7 cellular contexts compared by ENCODE assay signal in the genomic region with DNA sequence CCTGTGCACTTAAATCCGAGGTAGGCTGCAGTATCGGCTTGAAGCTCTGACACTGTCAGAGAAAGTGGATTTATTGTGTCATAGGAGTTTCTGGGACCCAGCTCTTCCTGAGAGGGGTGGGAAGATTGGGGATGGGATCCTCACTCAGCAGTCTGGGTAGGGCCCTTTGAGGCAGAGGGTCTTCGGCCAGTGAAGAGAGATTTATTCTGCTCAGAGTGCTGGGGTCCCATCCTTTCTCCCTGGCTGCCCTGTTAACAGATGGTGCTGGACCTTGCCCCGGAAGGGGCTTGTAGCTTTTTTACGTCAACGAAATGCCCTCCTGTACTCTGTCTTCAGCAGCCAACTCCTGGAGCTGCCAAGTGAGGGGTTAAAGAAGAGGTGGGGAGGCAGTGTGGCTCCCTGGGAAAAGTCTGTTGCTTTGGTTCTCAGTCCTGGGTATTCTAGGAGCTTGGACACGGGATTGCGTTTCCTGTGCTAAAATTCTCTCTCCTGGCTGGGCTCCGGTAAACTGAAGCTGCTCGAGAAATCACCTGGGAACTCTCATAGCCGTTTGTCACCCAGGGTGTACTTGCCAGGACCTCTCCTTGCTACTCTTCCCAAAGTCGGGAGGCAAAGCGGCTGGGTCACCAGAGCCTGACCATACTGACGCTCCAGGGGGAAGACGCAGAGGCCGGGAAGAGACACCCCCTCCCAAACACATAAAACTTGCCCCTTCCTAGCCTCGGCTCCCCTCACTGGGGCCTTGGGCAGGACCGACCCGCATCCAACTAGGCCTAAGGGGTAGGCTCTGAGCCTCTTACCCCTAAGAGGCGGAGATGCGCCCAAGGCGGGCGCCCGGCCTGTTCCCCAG. TPM values are rescaled to one million over a fixed set of nuclear protein-coding genes. Genes with fewer than 3 reads are reported as not detected.
DNase-seq lines count a peak whose midpoint lies in the region; ATAC-seq, FAIRE-seq and TF ChIP-seq lines count a peak whose summit lies in the region.

No MANE protein-coding gene starts in this region.

- peak overlapping the region; percentile 92 for H3K14ac ChIP-seq in IMR-90 (replicated peaks; ENCODE audit: low read depth, low read length)

- H4K20me1 ChIP-seq in IMR-90 (ENCODE audit: insufficient read depth, low read length): no peaks in the 10 kb centered on the region

- POLR2A ChIA-PET in IMR-90 (lab: Charles Lee; ENCODE audit: unreplicated experiment): interaction anchor here (0.6 kb wide), 1 partner anchor 481 kb away, joined by 3 read pairs; no protein-coding TSS in a partner anchor

- intact Hi-C loops in IMR-90 (cut with micrococcal nuclease): loop anchor here (2.0 kb wide), 1 partner anchor 112 kb away; no protein-coding TSS in a partner anchor

- no peak overlapping the region for H2BK20ac ChIP-seq in IMR-90 (ENCODE audit: low read depth, low read length)

- H2BK120ac ChIP-seq in IMR-90 (ENCODE audit: low read depth, low read length): peak overlapping the region; percentile 47

- no peak for TF ChIP-seq CTCF in IMR-90 (conservative IDR thresholded peaks at IDR 0.05; ENCODE audit: low read depth, low read length)
- no peak for TF ChIP-seq CTCF in lung (IDR thresholded peaks at IDR 0.05; ENCODE audit: control extremely low read depth, extremely low read depth)
- no peak for TF ChIP-seq CTCF in upper lobe of left lung (IDR thresholded peaks at IDR 0.05)

- H3K79me1 ChIP-seq in IMR-90 (ENCODE audit: low read depth in 1 of 2, low read length in 2 of 2): peaks cover 27 to 58% of the 10 kb centered on the region in 2 experiments

- peak overlapping the region; percentile 98 for H2AK9ac ChIP-seq in IMR-90 (replicated peaks; ENCODE audit: low read depth, low read length, poor library complexity)

- H4K5ac ChIP-seq in IMR-90 (ENCODE audit: low read depth, low read length): peak overlapping the region; percentile 77

- FAIRE-seq in RCC 7860 (lab: Jason Lieb, UNC): no peak

- H3K18ac ChIP-seq in IMR-90 (ENCODE audit: low read depth, low read length): peak overlapping the region; percentile 26; the same call in 1 of the 2 replicates

- CTCF ChIA-PET in IMR-90 (lab: Yijun Ruan, JAX): no interaction called here

- peak overlapping the region; percentile 63 for H3K4me2 ChIP-seq in IMR-90 (ENCODE audit: low read depth, low read length)

- TF ChIP-seq POLR2A in IMR-90 (IDR thresholded peaks at IDR 0.05; ENCODE audit: low read depth, low read length) (no peak), upper lobe of left lung (IDR thresholded peaks at IDR 0.05) (no peak)

- 58% methylated on average over 9 of the region's 24 CpGs; no CpG with 5 or more reads in 1 of the 2 experiments for WGBS in IMR-90 (ENCODE audit: extremely low coverage in 2 of 2, insufficient read length in 1 of 2), 2 experiments
- 52 to 62% methylated on average over 24 of the region's 24 CpGs for WGBS in lung, 2 donors
- 58 to 60% methylated on average over 21 to 23 of the region's 24 CpGs for WGBS in upper lobe of left lung, 2 donors

- H2BK5ac ChIP-seq in IMR-90 (ENCODE audit: low read depth, low read length, poor library complexity, severe bottlenecking): peak overlapping the region; percentile 47

- H3K9me1 ChIP-seq in IMR-90 (ENCODE audit: insufficient read depth, low read length): peaks cover 19% of the 10 kb centered on the region; the same call in 1 of the 2 replicates

- peak overlapping the region; percentile 59 for H3K4me3 ChIP-seq in IMR-90 (ENCODE audit: insufficient read depth, low read depth, low read length)
- no peak overlapping the region for H3K4me3 ChIP-seq in lung
- peak overlapping the region in 3 of 4 donors; percentile 65 to 80 (median 74) for H3K4me3 ChIP-seq in upper lobe of left lung

- TF ChIP-seq EP300 in upper lobe of left lung (IDR thresholded peaks at IDR 0.05): no peak

- peak overlapping the region; percentile 81 for H3K23ac ChIP-seq in IMR-90 (ENCODE audit: low read depth, low read length)

- H3K27ac ChIP-seq in IMR-90 (ENCODE audit: insufficient read depth, low read length) (peak overlapping the region; percentile 74), lung (ENCODE audit: low read depth in 1 of 2, low read length in 1 of 2) (peak overlapping the region; percentile 95 to 98), upper lobe of left lung (peak overlapping the region; percentile 95 to 99 (median 98))

- H4K8ac ChIP-seq in IMR-90 (ENCODE audit: low read depth in 2 of 2, low read length in 2 of 2): peak overlapping the region; percentile 97 to 99

- H2BK15ac ChIP-seq in IMR-90 (ENCODE audit: low read depth, low read length): peak overlapping the region; percentile 9; the same call in 1 of the 3 replicates

- no TSS peak for BruUV-seq in IMR-90 (replicated peaks; lab: Mats Ljungman, UMichigan)

- H3K9me3 ChIP-seq in IMR-90 (ENCODE audit: control insufficient read depth, insufficient read depth, low read length) (no peaks in the 10 kb centered on the region), lung (ENCODE audit: control insufficient read depth in 2 of 2, insufficient read depth in 1 of 2, low read length in 1 of 2) (no peaks in the 10 kb centered on the region), upper lobe of left lung (no peaks in the 10 kb centered on the region)

- H4K91ac ChIP-seq in IMR-90 (ENCODE audit: insufficient read depth, low read depth, low read length): peak overlapping the region; percentile 85

- H3K9ac ChIP-seq in IMR-90 (ENCODE audit: low read depth, low read length): peak overlapping the region; percentile 72

- peak overlapping the region; percentile 92 for H2AK5ac ChIP-seq in IMR-90 (ENCODE audit: low read depth, low read length)

- dilution Hi-C loops in IMR-90 (cut with HindIII; ENCODE audit: low sequenced_read_pairs, unreplicated experiment): no loop called here

- peak; percentile 3 for ATAC-seq in GM19397 (IDR thresholded peaks at IDR 0.05; ENCODE audit: unreplicated experiment)
- peak; percentile 1 for ATAC-seq in IMR-90 (ENCODE audit: low read depth)
- no peak for ATAC-seq in lung (ENCODE audit: insufficient read depth, low FRiP score)
- ATAC-seq in upper lobe of left lung (ENCODE audit: low FRiP score in 2 of 2): peak; percentile 2 to 14

- H3K4me1 ChIP-seq in IMR-90 (ENCODE audit: control insufficient read depth, insufficient read depth, low read length) (peaks cover 13% of the 10 kb centered on the region), lung (ENCODE audit: control insufficient read depth in 2 of 2, insufficient read depth in 2 of 2, low read length in 2 of 2) (peaks cover 11 to 17% of the 10 kb centered on the region in 2 donors), upper lobe of left lung (peaks cover 32 to 52% (median 33%) of the 10 kb centered on the region in 4 donors)

- in situ Hi-C loops in IMR-90 (cut with MboI; ENCODE audit: low sequenced_read_pairs): no loop called here

- peak overlapping the region; percentile 86 for H3K56ac ChIP-seq in IMR-90 (ENCODE audit: extremely low read depth, insufficient read depth, low read length)

- no peak for TF ChIP-seq RAD21 in IMR-90 (IDR thresholded peaks at IDR 0.05; ENCODE audit: low read length)

- DNase-seq in IMR-90: no peak
- DNase-seq in cerebellum (ENCODE audit: low spot score): peak; percentile 30
- DNase-seq in lung (ENCODE audit: low spot score): no peak
- peak in 1 of 2 donors; percentile 24 for DNase-seq in upper lobe of left lung
- DNase-seq in HuH-7.5 (ENCODE audit: low spot score): no peak
- no peak for DNase-seq in RCC 7860 (ENCODE audit: low spot score)

- H3K36me3 ChIP-seq in IMR-90 (ENCODE audit: control insufficient read depth, insufficient read depth, low read length): peaks cover 11% of the 10 kb centered on the region
- H3K36me3 ChIP-seq in lung (ENCODE audit: control insufficient read depth in 2 of 2, insufficient read depth in 2 of 2, low read length in 2 of 2): peaks cover 11 to 23% of the 10 kb centered on the region in 2 donors
- peaks cover 0 to 53% (median 23%) of the 10 kb centered on the region in 4 donors for H3K36me3 ChIP-seq in upper lobe of left lung

- no peaks in the 10 kb centered on the region for H3K27me3 ChIP-seq in IMR-90 (ENCODE audit: control insufficient read depth, insufficient read depth, low read length)
- H3K27me3 ChIP-seq in lung (ENCODE audit: control insufficient read depth, insufficient read depth): no peaks in the 10 kb centered on the region
- H3K27me3 ChIP-seq in upper lobe of left lung: no peaks in the 10 kb centered on the region

- H2AFZ ChIP-seq in IMR-90 (replicated peaks; ENCODE audit: low read length, poor library complexity): peak overlapping the region; percentile 98

- peak overlapping the region; percentile 86 for H3K4ac ChIP-seq in IMR-90 (ENCODE audit: low read depth, low read length)

RNA-seq across cellular contexts. Expression of a gene that starts 0.8 kb away (rescaled TPM):
- total RNA-seq in IMR-90 (2012; rRNA removed) (2.3 and 2.5 TPM in 2 replicates), cerebellum (14.1 TPM), lung (100 to 1,000 TPM in 1 of 2 donors, 10 to 100 TPM in 1; 34.7 to 133 TPM), upper lobe of left lung (100 to 1,000 TPM in 1 of 6 donors, 10 to 100 TPM in 5; 11.2 to 135 (median 27.2) TPM)
- polyA plus RNA-seq in IMR-90 (2012; rRNA removed) (15.0 and 15.7 TPM in 2 replicates), lung (100 to 1,000 TPM in 1 of 2 donors, 10 to 100 TPM in 1; 67.4 to 167 TPM)
- polyA plus RNA-seq in IMR-90 (2012; cell fraction: cytosol; rRNA removed): 36.6 and 66.3 TPM in 2 replicates
- polyA plus RNA-seq in IMR-90 (2012; cell fraction: nucleus; rRNA removed; ENCODE audit: low replicate concordance): 14.4 and 15.5 TPM in 2 replicates

RNA-seq across cellular contexts. Expression of a gene that starts 4.6 kb away (rescaled TPM):
- total RNA-seq in IMR-90 (2012; rRNA removed) (6.1 and 6.5 TPM in 2 replicates), cerebellum (1.8 TPM), lung (10 to 100 TPM; 11.8 to 18.1 TPM), upper lobe of left lung (10 to 100 TPM in 5 of 6 donors, 1 to 10 TPM in 1; 7.3 to 18.5 (median 13.6) TPM)
- polyA plus RNA-seq in IMR-90 (2012; rRNA removed) (10.0 and 10.9 TPM in 2 replicates), lung (10 to 100 TPM; 12.8 to 14.1 TPM)
- 8.8 and 10.2 TPM in 2 replicates for polyA plus RNA-seq in IMR-90 (2012; cell fraction: cytosol; rRNA removed)
- 16.5 and 17.8 TPM in 2 replicates for polyA plus RNA-seq in IMR-90 (2012; cell fraction: nucleus; rRNA removed; ENCODE audit: low replicate concordance)

RNA-seq across cellular contexts. Expression of a gene that starts 8.1 kb away (rescaled TPM):
- total RNA-seq in IMR-90 (2012; rRNA removed) (34.4 and 44.8 TPM in 2 replicates), cerebellum (12.5 TPM), lung (10 to 100 TPM; 33.9 to 45.3 TPM), upper lobe of left lung (10 to 100 TPM; 25.5 to 42.3 (median 34.4) TPM)
- polyA plus RNA-seq in IMR-90 (2012; rRNA removed) (34.3 and 38.6 TPM in 2 replicates), lung (10 to 100 TPM in 1 of 2 donors, 1 to 10 TPM in 1; 9.9 to 48.0 TPM)
- polyA plus RNA-seq in IMR-90 (2012; cell fraction: cytosol; rRNA removed): 21.6 and 37.4 TPM in 2 replicates
- 13.4 and 23.8 TPM in 2 replicates for polyA plus RNA-seq in IMR-90 (2012; cell fraction: nucleus; rRNA removed; ENCODE audit: low replicate concordance)

RNA-seq across cellular contexts. Expression of a gene that starts 11.9 kb away (rescaled TPM):
- total RNA-seq in IMR-90 (2012; rRNA removed) (48.8 and 92.2 TPM in 2 replicates), cerebellum (38.3 TPM), lung (10 to 100 TPM; 37.9 to 61.5 TPM), upper lobe of left lung (10 to 100 TPM in 5 of 6 donors, 1 to 10 TPM in 1; 7.3 to 51.4 (median 46.4) TPM)
- polyA plus RNA-seq in IMR-90 (2012; rRNA removed) (81.4 and 89.0 TPM in 2 replicates), lung (100 to 1,000 TPM in 1 of 2 donors, 10 to 100 TPM in 1; 78.6 to 118 TPM)
- polyA plus RNA-seq in IMR-90 (2012; cell fraction: cytosol; rRNA removed): 53.5 and 88.0 TPM in 2 replicates
- 10.8 and 36.2 TPM in 2 replicates for polyA plus RNA-seq in IMR-90 (2012; cell fraction: nucleus; rRNA removed; ENCODE audit: low replicate concordance)

RNA-seq across cellular contexts. Expression of a gene that starts 51.9 kb away (rescaled TPM):
- total RNA-seq in IMR-90 (2012; rRNA removed) (under 0.01 TPM in 2 replicates), cerebellum (2.5 TPM), lung (1 to 10 TPM in 1 of 2 donors, under 1 TPM in 1; 0.94 to 1.3 TPM), upper lobe of left lung (1 to 10 TPM in 4 of 6 donors, under 1 TPM in 2; 0.46 to 4.2 (median 1.9) TPM)
- polyA plus RNA-seq in IMR-90 (2012; rRNA removed) (0.24 TPM in 2 replicates), lung (1 to 10 TPM in 1 of 2 donors, under 1 TPM in 1; 0.80 to 1.3 TPM)
- 0.07 TPM in 1 of 2 replicates, not detected in the other for polyA plus RNA-seq in IMR-90 (2012; cell fraction: cytosol; rRNA removed)
- polyA plus RNA-seq in IMR-90 (2012; cell fraction: nucleus; rRNA removed; ENCODE audit: low replicate concordance): 4.5 and 8.7 TPM in 2 replicates
